15 cellular contexts compared by ENCODE assay signal in genomic region chr16:85637808-85638186, GRCh38. TPM values are rescaled to one million over a fixed set of nuclear protein-coding genes. Genes with fewer than 3 reads are reported as not detected.
A peak's percentile ranks its signal among the peaks of the same experiment; 100 is the strongest.
DNase-seq lines count a peak whose midpoint lies in the region; ATAC-seq and TF ChIP-seq lines count a peak whose summit lies in the region.
"Had no signal": no experiment of that assay in that cellular context is flagged by ENCODE, and none has a peak within 500 bp of the region (broad histone marks: within the 10 kb centered on the region; RNA-seq: fewer than 3 reads in every experiment).

No MANE protein-coding gene starts in this region.

- no peak for ATAC-seq in memory B cell (ENCODE audit: low read depth)
- no peak for ATAC-seq in GM21526 (IDR thresholded peaks at IDR 0.05; ENCODE audit: low FRiP score, unreplicated experiment)
- ATAC-seq: activated naive CD4-positive, alpha-beta T cell treated with anti-CD3 and anti-CD28 coated beads, Interleukin-2, amount 50 U/mL, for 72 hours; stimulated activated naive CD8-positive, alpha-beta T cell treated with anti-CD3 and anti-CD28 coated beads, Interleukin-15, amount 100 ng/mL, for 72 hours had no signal

- intact Hi-C loops in colonic mucosa (cut with DNase I) = no loop called here

- H3K4me1 Mint-ChIP-seq in endodermal cell = no peaks in the 10 kb centered on the region
- peaks cover 6% of the 10 kb centered on the region for H3K4me1 Mint-ChIP-seq in memory B cell

- no peak for TF ChIP-seq CTCF in endodermal cell (conservative IDR thresholded peaks at IDR 0.05)
- TF ChIP-seq CTCF in colonic mucosa (IDR thresholded peaks at IDR 0.05) = no peak

- DNase-seq in COR-L47 (lab: John Stamatoyannopoulos, UW) (peak; percentile 58), NCI-H2107 treated with DMSO at 0.1 percent for 48 hours (lab: John Stamatoyannopoulos, UW; ENCODE audit: unreplicated experiment) (peak; percentile 44), endodermal cell (no peak), memory B cell (ENCODE audit: low spot score in 2 of 2) (no peak), cerebellar cortex (ENCODE audit: low spot score) (no peak), colonic mucosa (no peak), T-helper 9 cell (no peak)
- DNase-seq: activated CD4-positive, CD25-positive, alpha-beta regulatory T cell; activated CD8-positive, alpha-beta memory T cell treated with anti-CD3 and anti-CD28 coated beads, Interleukin-2, amount 50 U/mL, for 4 hours; H9; stimulated activated CD4-positive, alpha-beta T cell treated with anti-CD3 and anti-CD28 coated beads, Interleukin-4, amount 100 ng/mL, for 24 hours; stimulated activated naive CD8-positive, alpha-beta T cell treated with anti-CD3 and anti-CD28 coated beads, Interleukin-15, amount 100 ng/mL, for 72 hours had no signal

- H3K27me3 Mint-ChIP-seq in endodermal cell (ENCODE audit: insufficient read depth) (no peaks in the 10 kb centered on the region), memory B cell (no peaks in the 10 kb centered on the region)
- H3K27me3 Mint-ChIP-seq: stimulated activated naive CD8-positive, alpha-beta T cell treated with anti-CD3 and anti-CD28 coated beads, Interleukin-15, amount 100 ng/mL, for 72 hours had no signal

- WGBS in endodermal cell (ENCODE audit: insufficient coverage in 1 of 2, insufficient read length in 1 of 2), 2 experiments = 92 to 93% methylated on average over 10 to 19 of the region's 19 CpGs

- H3K27me3 ChIP-seq in endodermal cell (ENCODE audit: control insufficient read depth, insufficient read depth, low read length, poor library complexity, severe bottlenecking) = no peaks in the 10 kb centered on the region
- no peaks in the 10 kb centered on the region for H3K27me3 ChIP-seq in colonic mucosa

- H3K27ac Mint-ChIP-seq in endodermal cell (no peak overlapping the region), memory B cell (peak overlapping the region; percentile 83)
- H3K27ac Mint-ChIP-seq: activated naive CD4-positive, alpha-beta T cell treated with anti-CD3 and anti-CD28 coated beads, Interleukin-2, amount 50 U/mL, for 72 hours; stimulated activated naive CD8-positive, alpha-beta T cell treated with anti-CD3 and anti-CD28 coated beads, Interleukin-15, amount 100 ng/mL, for 72 hours had no signal

- H3K4me3 ChIP-seq in endodermal cell (ENCODE audit: low read length) = no peak overlapping the region
- no peak overlapping the region for H3K4me3 ChIP-seq in colonic mucosa
- H3K4me3 ChIP-seq: prostate gland had no signal

- H3K36me3 Mint-ChIP-seq in endodermal cell (ENCODE audit: low read depth) (peaks cover 3% of the 10 kb centered on the region), memory B cell (peaks cover 3% of the 10 kb centered on the region)
- H3K36me3 Mint-ChIP-seq: activated naive CD4-positive, alpha-beta T cell treated with anti-CD3 and anti-CD28 coated beads, Interleukin-2, amount 50 U/mL, for 72 hours had no signal

- no peaks in the 10 kb centered on the region for H3K9me3 ChIP-seq in endodermal cell (ENCODE audit: control insufficient read depth, low read length)
- H3K9me3 ChIP-seq in colonic mucosa = no peaks in the 10 kb centered on the region
- H3K9me3 ChIP-seq: prostate gland had no signal

- H3K27ac ChIP-seq in endodermal cell (ENCODE audit: low read depth, low read length) = peak overlapping the region; percentile 49
- H3K27ac ChIP-seq in colonic mucosa = no peak overlapping the region
- H3K27ac ChIP-seq: prostate gland had no signal

- no peak overlapping the region for H3K9ac ChIP-seq in endodermal cell (ENCODE audit: extremely low read depth, low read length, poor library complexity, severe bottlenecking)
- no peak overlapping the region for H3K9ac ChIP-seq in colonic mucosa (ENCODE audit: low read depth in 2 of 2, low read length in 2 of 2)

- H3K4me1 ChIP-seq in endodermal cell (ENCODE audit: control insufficient read depth, insufficient read depth, low read length) = no peaks in the 10 kb centered on the region
- H3K4me1 ChIP-seq in colonic mucosa = peaks cover 3% of the 10 kb centered on the region

- peaks cover 9% of the 10 kb centered on the region for H3K36me3 ChIP-seq in endodermal cell (ENCODE audit: control insufficient read depth, insufficient read depth, low read length)
- H3K36me3 ChIP-seq in colonic mucosa = no peaks in the 10 kb centered on the region
- H3K36me3 ChIP-seq: prostate gland had no signal

- no peaks in the 10 kb centered on the region for H3K9me3 Mint-ChIP-seq in endodermal cell
- no peaks in the 10 kb centered on the region for H3K9me3 Mint-ChIP-seq in memory B cell
- H3K9me3 Mint-ChIP-seq: activated naive CD4-positive, alpha-beta T cell treated with anti-CD3 and anti-CD28 coated beads, Interleukin-2, amount 50 U/mL, for 72 hours; H9; stimulated activated naive CD8-positive, alpha-beta T cell treated with anti-CD3 and anti-CD28 coated beads, Interleukin-15, amount 100 ng/mL, for 72 hours had no signal

- H3K4me3 Mint-ChIP-seq in endodermal cell (no peak overlapping the region), memory B cell (no peak overlapping the region)
- H3K4me3 Mint-ChIP-seq: H9; stimulated activated naive CD8-positive, alpha-beta T cell treated with anti-CD3 and anti-CD28 coated beads, Interleukin-15, amount 100 ng/mL, for 72 hours had no signal

RNA-seq across cellular contexts. Expression of gene GSE1, which starts 24.7 kb away (rescaled TPM):
- total RNA-seq in endodermal cell = 100 to 1,000 TPM; 108 to 128 TPM
- 55.0 TPM for polyA plus RNA-seq in endodermal cell (2013, experiment 1 of 2)
- polyA plus RNA-seq in endodermal cell (2013, experiment 2 of 2) = 54.2 TPM
- total RNA-seq in colonic mucosa = 100 to 1,000 TPM in 1 of 2 donors, 10 to 100 TPM in 1; 79.2 to 103 TPM

RNA-seq across cellular contexts. Expression of gene GINS2, which starts 51.0 kb away (rescaled TPM):
- 10 to 100 TPM; 32.8 to 42.3 TPM for total RNA-seq in endodermal cell
- polyA plus RNA-seq in endodermal cell (2013, experiment 1 of 2) = 31.2 TPM
- polyA plus RNA-seq in endodermal cell (2013, experiment 2 of 2) = 30.9 TPM
- total RNA-seq in colonic mucosa = 10 to 100 TPM in 1 of 2 donors, 1 to 10 TPM in 1; 6.1 to 39.9 TPM

Comparison
In these comparisons a context has a peak if more than half of its experiments do, and no peak if none do; other contexts are left out.
1. DNase-seq: peak in COR-L47 (single experiment) and NCI-H2107 treated with DMSO at 0.1 percent for 48 hours (single experiment); none in endodermal cell (single experiment), memory B cell (0 of 2), cerebellar cortex (single experiment), colonic mucosa (single experiment) and T-helper 9 cell (single experiment).